1 cellular context compared by ENCODE assay signal in the genomic region with DNA sequence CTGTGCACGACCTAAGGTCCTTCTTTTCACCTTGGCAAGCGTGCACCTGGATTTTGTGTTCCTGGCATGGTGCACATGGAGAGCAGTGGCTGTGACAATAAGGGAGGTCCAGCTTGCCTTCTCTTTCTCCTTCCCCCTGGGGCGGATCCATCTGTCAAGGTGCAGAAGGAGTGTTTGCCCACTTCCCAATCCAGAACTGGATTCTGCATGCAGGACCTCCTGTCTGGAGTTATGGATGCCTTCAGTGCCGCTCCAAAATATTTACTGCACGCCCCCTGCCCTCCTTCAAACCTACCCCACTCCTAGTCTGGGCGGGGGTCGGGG.
TF ChIP-seq lines count a peak whose summit lies in the region.

No MANE protein-coding gene starts in this region.

TF ChIP-seq in H1, 55 proteins besides CTCF, POLR2A, EP300 and RAD21:
- no peak for TF ChIP-seq CTBP2 (IDR thresholded peaks at IDR 0.05; ENCODE audit: borderline replicate concordance, insufficient read depth, insufficient read length, low read length)
- no peak for TF ChIP-seq SIX5 (IDR thresholded peaks at IDR 0.05; ENCODE audit: low read depth, low read length)
- no peak for TF ChIP-seq HDAC6 (IDR thresholded peaks at IDR 0.05; ENCODE audit: low read depth, low read length)
- TF ChIP-seq MAFK (IDR thresholded peaks at IDR 0.05; ENCODE audit: low read depth, low read length) = no peak
- no peak for TF ChIP-seq TEAD4 (IDR thresholded peaks at IDR 0.05; ENCODE audit: low read depth, low read length)
- TF ChIP-seq RFX5 (IDR thresholded peaks at IDR 0.05; ENCODE audit: borderline replicate concordance, low read depth, low read length) = no peak
- no peak for TF ChIP-seq ZNF274 (IDR thresholded peaks at IDR 0.05; ENCODE audit: borderline replicate concordance, extremely low read depth, low read length)
- TF ChIP-seq ATF2 (IDR thresholded peaks at IDR 0.05; ENCODE audit: low read length) = no peak
- no peak for TF ChIP-seq HDAC2 (IDR thresholded peaks at IDR 0.05; ENCODE audit: borderline replicate concordance in 1 of 2, low read depth in 2 of 2, low read length in 2 of 2)
- no peak for TF ChIP-seq SUZ12 (IDR thresholded peaks at IDR 0.05; ENCODE audit: low read length)
TF ChIP-seq in H1: peak in this region for 0.
